9 cellular contexts compared by ENCODE assay signal in the genomic region with DNA sequence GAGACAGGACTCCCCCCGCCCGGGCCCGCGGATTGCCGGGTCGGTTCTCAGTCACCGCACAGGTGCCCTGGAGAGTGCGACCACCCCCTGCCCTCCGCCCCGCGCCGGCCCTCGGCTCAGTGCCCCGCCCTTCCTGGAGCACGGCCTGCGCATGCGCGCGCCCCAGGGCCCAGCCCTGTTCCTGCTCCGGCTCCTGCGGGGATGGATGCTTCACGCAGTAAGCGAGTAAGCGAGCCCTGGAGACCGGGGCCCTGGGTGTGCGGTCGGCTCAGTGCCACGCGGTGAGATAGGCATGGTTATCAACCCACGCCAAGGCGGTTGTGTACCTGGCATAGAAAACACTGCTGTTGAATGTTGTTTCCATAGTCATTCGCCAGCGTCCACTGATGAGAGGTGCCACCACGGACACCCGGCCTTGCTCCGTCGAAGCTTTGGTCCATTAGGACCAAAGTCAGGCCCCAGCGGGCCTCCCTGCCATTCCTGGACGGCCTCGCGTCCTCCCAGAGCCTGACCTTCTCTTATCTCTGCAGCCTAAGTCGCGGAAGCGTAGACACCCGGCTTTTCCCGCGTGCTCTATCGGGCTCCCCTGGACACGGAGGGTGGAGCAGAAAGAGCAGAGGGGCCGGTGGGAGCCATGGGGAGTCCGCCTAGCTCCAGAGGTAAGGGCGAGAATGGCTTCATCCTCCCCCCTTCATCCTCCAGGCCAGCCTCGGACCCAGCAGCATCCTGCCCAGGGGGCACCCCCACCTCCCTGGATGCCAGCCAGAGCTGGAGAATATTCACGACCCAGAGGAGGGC.
DNase-seq lines count a peak whose midpoint lies in the region; ATAC-seq, FAIRE-seq and TF ChIP-seq lines count a peak whose summit lies in the region.
"Had no signal": no experiment of that assay in that cellular context is flagged by ENCODE, and none has a peak within 500 bp of the region (broad histone marks: within the 10 kb centered on the region; RNA-seq: fewer than 3 reads in every experiment).

No MANE protein-coding gene starts in this region.

- H3K79me2 ChIP-seq in endothelial cell of umbilical vein (ENCODE audit: control insufficient read depth, insufficient read depth, low read length), result no peaks in the 10 kb centered on the region

- H3K9ac ChIP-seq in endothelial cell of umbilical vein (replicated peaks; ENCODE audit: extremely low read depth, insufficient read depth, low read length) (no peak overlapping the region), muscle layer of colon (ENCODE audit: low read length) (no peak overlapping the region)

- H3K9me3 ChIP-seq in endothelial cell of umbilical vein (replicated peaks; ENCODE audit: control insufficient read depth, insufficient read depth, low read length) (no peaks in the 10 kb centered on the region), muscle layer of colon (ENCODE audit: low read length) (no peaks in the 10 kb centered on the region)

- CTCF ChIA-PET in endothelial cell of umbilical vein (lab: Charles Lee), result no interaction called here

- no peaks in the 10 kb centered on the region for H3K9me3 Mint-ChIP-seq in stimulated activated naive B cell treated with anti-CD40 and anti-IgM and Interleukin-4, amounts not matched to agents 10 μg/mL and 1 μg/mL and 100 μg/mL, for 72 hours

- H3K36me3 ChIP-seq in endothelial cell of umbilical vein (ENCODE audit: control insufficient read depth in 2 of 2, extremely low read depth in 1 of 2, insufficient read depth in 2 of 2, low read length in 2 of 2) (no peaks in the 10 kb centered on the region), muscle layer of colon (ENCODE audit: insufficient read depth, low read length) (no peaks in the 10 kb centered on the region)

- H3K27ac ChIP-seq in endothelial cell of umbilical vein (ENCODE audit: insufficient read depth, low read depth, low read length) (no peak overlapping the region), muscle layer of colon (ENCODE audit: low read depth, low read length) (no peak overlapping the region)

- intact Hi-C loops in endothelial cell of umbilical vein (cut with micrococcal nuclease), result no loop called here

- TF ChIP-seq POLR2A in endothelial cell of umbilical vein (IDR thresholded peaks at IDR 0.05; ENCODE audit: low read depth, low read length), result no peak

- H3K27me3 ChIP-seq in endothelial cell of umbilical vein (ENCODE audit: control insufficient read depth in 2 of 2, insufficient read depth in 2 of 2, low read length in 2 of 2) (no peaks in the 10 kb centered on the region), muscle layer of colon (ENCODE audit: control insufficient read depth in 1 of 2, insufficient read depth in 2 of 2, low read length in 2 of 2) (peaks cover 9 to 29% of the 10 kb centered on the region in 2 donors)

- H2AFZ ChIP-seq in endothelial cell of umbilical vein (ENCODE audit: low read depth, low read length), result peak overlapping the region; percentile 97

- peak; percentile 32 to 44 (median 43) for DNase-seq in activated CD8-positive, alpha-beta memory T cell treated with anti-CD3 and anti-CD28 coated beads for 48 hours (ENCODE audit: low read depth in 2 of 3, low spot score in 2 of 3)
- DNase-seq in endothelial cell of umbilical vein (ENCODE audit: low read depth, low spot score), result peak; percentile 34
- DNase-seq in stimulated activated naive B cell treated with anti-CD40 and anti-IgM and Interleukin-4, amounts not matched to agents 10 μg/mL and 1 μg/mL and 100 μg/mL, for 72 hours, result peak; percentile 42
- no peak for DNase-seq in NK-92 treated with Interleukin-12 subunit alpha and Interleukin-12 subunit beta, amount 100 ng/mL, for 24 hours (lab: John Stamatoyannopoulos, UW)
- DNase-seq in NCI-H345 (lab: John Stamatoyannopoulos, UW), result no peak

- no TSS peak for BruUV-seq in endothelial cell of umbilical vein (replicated peaks; lab: Mats Ljungman, UMichigan)

- TF ChIP-seq CTCF in endothelial cell of umbilical vein (IDR thresholded peaks at IDR 0.05; ENCODE audit: extremely low read depth in 1 of 2, insufficient read depth in 1 of 2, low read depth in 1 of 2, low read length in 2 of 2), result no peak

- no peaks in the 10 kb centered on the region for H3K9me1 ChIP-seq in endothelial cell of umbilical vein (replicated peaks; ENCODE audit: control insufficient read depth, extremely low read depth, insufficient read depth, low read length)

- H3K4me3 ChIP-seq in endothelial cell of umbilical vein (replicated peaks in 1 of 3; ENCODE audit: insufficient read depth in 1 of 3, low read depth in 1 of 3, low read length in 3 of 3), result peak overlapping the region in 2 of 3 experiments; percentile 11 to 23
- peak overlapping the region; percentile 16 to 41 for H3K4me3 ChIP-seq in muscle layer of colon (ENCODE audit: low read depth in 1 of 2, low read length in 2 of 2)

- H3K4me1 Mint-ChIP-seq in stimulated activated naive B cell treated with anti-CD40 and anti-IgM and Interleukin-4, amounts not matched to agents 10 μg/mL and 1 μg/mL and 100 μg/mL, for 72 hours, result peaks cover 7 to 13% of the 10 kb centered on the region in 2 donors

- peak overlapping the region; percentile 3 for H3K27ac Mint-ChIP-seq in stimulated activated naive B cell treated with anti-CD40 and anti-IgM and Interleukin-4, amounts not matched to agents 10 μg/mL and 1 μg/mL and 100 μg/mL, for 72 hours

- peak overlapping the region; percentile 79 to 81 for H3K4me3 Mint-ChIP-seq in stimulated activated naive B cell treated with anti-CD40 and anti-IgM and Interleukin-4, amounts not matched to agents 10 μg/mL and 1 μg/mL and 100 μg/mL, for 72 hours

- no peaks in the 10 kb centered on the region for H4K20me1 ChIP-seq in endothelial cell of umbilical vein (replicated peaks; ENCODE audit: control insufficient read depth, extremely low read depth, insufficient read depth, low read length)

- dilution Hi-C loops in endothelial cell of umbilical vein (cut with MboI; ENCODE audit: extremely low pct_ligation_motif_present, low sequenced_read_pairs), result no loop called here

- peak overlapping the region; percentile 71 for H3K4me2 ChIP-seq in endothelial cell of umbilical vein (ENCODE audit: insufficient read depth, low read length)

- FAIRE-seq in endothelial cell of umbilical vein (lab: Jason Lieb, UNC), result no peak
- FAIRE-seq: colon had no signal

- peaks cover 0 to 2% of the 10 kb centered on the region in 2 donors for H3K36me3 Mint-ChIP-seq in stimulated activated naive B cell treated with anti-CD40 and anti-IgM and Interleukin-4, amounts not matched to agents 10 μg/mL and 1 μg/mL and 100 μg/mL, for 72 hours

- H3K4me1 ChIP-seq in endothelial cell of umbilical vein (ENCODE audit: control insufficient read depth, extremely low read depth, insufficient read depth, low read length) (no peaks in the 10 kb centered on the region), muscle layer of colon (ENCODE audit: insufficient read depth, low read length) (peaks cover 7% of the 10 kb centered on the region)

- POLR2A ChIA-PET in endothelial cell of umbilical vein (lab: Charles Lee), result no interaction called here

- ATAC-seq in GM19324 (IDR thresholded peaks at IDR 0.05; ENCODE audit: low FRiP score, unreplicated experiment), result peak; percentile 55
- ATAC-seq in HG03460 (IDR thresholded peaks at IDR 0.05; ENCODE audit: unreplicated experiment), result peak; percentile 87
- peak; percentile 86 to 92 for ATAC-seq in stimulated activated naive B cell treated with anti-CD40 and anti-IgM and Interleukin-4, amounts not matched to agents 10 μg/mL and 1 μg/mL and 100 μg/mL, for 72 hours (replicated peaks)

- peaks cover 27 to 55% of the 10 kb centered on the region in 2 donors for H3K27me3 Mint-ChIP-seq in stimulated activated naive B cell treated with anti-CD40 and anti-IgM and Interleukin-4, amounts not matched to agents 10 μg/mL and 1 μg/mL and 100 μg/mL, for 72 hours

TF ChIP-seq in endothelial cell of umbilical vein, 7 proteins besides CTCF, POLR2A, EP300 and RAD21:
- no peak for TF ChIP-seq POLR2AphosphoS5 (IDR thresholded peaks at IDR 0.05; ENCODE audit: insufficient read depth, low read depth, low read length)
- no peak for TF ChIP-seq EZH2 (IDR thresholded peaks at IDR 0.05; ENCODE audit: borderline replicate concordance, low read depth, low read length, severe bottlenecking)
- TF ChIP-seq FOS (IDR thresholded peaks at IDR 0.05; ENCODE audit: borderline replicate concordance, insufficient read depth, low read length), result no peak
- no peak for TF ChIP-seq JUN (IDR thresholded peaks at IDR 0.05; ENCODE audit: borderline replicate concordance, insufficient read depth, insufficient read length, low read depth)
- TF ChIP-seq GATA2 (IDR thresholded peaks at IDR 0.05; ENCODE audit: insufficient read depth, insufficient read length, low read depth, low read length), result no peak
- no peak for TF ChIP-seq MAX (IDR thresholded peaks at IDR 0.05; ENCODE audit: insufficient read depth, insufficient read length)
- TF ChIP-seq MYC (IDR thresholded peaks at IDR 0.05; ENCODE audit: low read depth, low read length), result no peak
TF ChIP-seq in endothelial cell of umbilical vein: peak in this region for 0.

Comparison
In these comparisons a context has a peak if more than half of its experiments do, and no peak if none do; other contexts are left out.
1. DNase-seq: peak in activated CD8-positive, alpha-beta memory T cell treated with anti-CD3 and anti-CD28 coated beads for 48 hours (3 of 3), endothelial cell of umbilical vein (single experiment) and stimulated activated naive B cell treated with anti-CD40 and anti-IgM and Interleukin-4, amounts not matched to agents 10 μg/mL and 1 μg/mL and 100 μg/mL, for 72 hours (single experiment); none in NK-92 treated with Interleukin-12 subunit alpha and Interleukin-12 subunit beta, amount 100 ng/mL, for 24 hours (single experiment) and NCI-H345 (single experiment).
2. Peak in every context shown above with its lines, with median percentiles within 50 percentile points of each other: ATAC-seq.